Comparison of ENCODE assay signal across 1 cellular context in genomic region chr1:26852701-26853100, GRCh38.
TF ChIP-seq lines count a peak whose summit lies in the region.

No MANE protein-coding gene starts in this region.

TF ChIP-seq in HepG2, 621 proteins besides CTCF, POLR2A, EP300 and RAD21:
- 0 out of 2 replicates have a peak, but pooled peaks have one; percentile 11 for TF ChIP-seq ZNF891 (CRISPR knock-in tag; IDR thresholded peaks at IDR 0.05)
- TF ChIP-seq ASH2L (IDR thresholded peaks at IDR 0.05; ENCODE audit: insufficient read length, low read depth, low read length): no peak
